1 cellular context compared by ENCODE assay signal in the genomic region with DNA sequence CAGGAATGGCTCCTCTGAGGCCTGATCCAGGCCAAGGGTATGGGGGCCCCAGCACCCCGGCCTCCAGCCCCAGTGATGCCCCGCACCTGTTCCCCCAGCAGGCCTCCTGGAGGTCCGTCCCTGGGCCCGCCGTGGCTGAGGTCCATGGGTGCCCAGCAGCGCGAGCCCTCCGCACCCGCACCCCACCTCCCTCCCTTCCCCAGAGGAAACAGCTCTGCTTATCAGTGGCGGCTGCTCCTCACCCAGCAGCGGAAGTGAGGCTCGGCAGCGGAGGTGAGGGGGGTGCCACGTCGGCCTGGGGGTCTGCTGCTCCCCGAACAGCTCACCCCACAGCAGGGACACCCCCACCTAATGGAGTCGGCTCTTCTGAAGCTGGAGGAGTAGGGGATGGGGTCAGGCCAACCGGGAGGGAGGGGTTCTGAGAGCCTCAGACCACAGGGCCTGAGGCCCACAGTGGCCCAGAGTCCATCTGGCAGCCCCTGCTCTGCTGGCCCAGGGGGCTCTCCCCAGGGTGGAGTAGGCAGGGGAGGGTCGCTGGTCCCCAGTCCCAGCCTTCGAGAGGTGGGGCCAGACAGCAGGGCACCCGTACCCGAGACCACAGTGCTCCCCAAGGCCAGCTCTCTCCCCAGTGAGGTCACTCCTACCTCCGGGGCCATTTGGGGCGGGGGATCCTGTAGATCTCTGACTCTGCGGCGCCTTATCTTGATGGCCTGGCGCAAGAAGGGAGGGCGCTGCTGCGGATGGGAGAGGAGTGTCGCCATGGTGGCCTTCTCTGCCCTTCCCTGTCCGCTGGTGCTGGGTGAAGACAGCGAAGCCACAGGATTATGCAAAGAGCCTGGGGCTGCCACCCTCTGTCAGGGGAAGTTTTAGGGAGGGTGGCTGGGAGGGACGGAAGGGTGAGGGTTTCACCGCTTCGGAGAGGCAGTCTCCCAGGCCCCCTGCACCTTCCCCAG.
TF ChIP-seq lines count a peak whose summit lies in the region.

UNC13D (minus strand) TSS at position 828 of the 953 bp plus-strand sequence; CDS start at position 761, 67 bp downstream.

TF ChIP-seq in HepG2, 621 proteins besides CTCF, POLR2A, EP300 and RAD21 (continued from another document and continues in another):
- TF ChIP-seq, protein P1, sequence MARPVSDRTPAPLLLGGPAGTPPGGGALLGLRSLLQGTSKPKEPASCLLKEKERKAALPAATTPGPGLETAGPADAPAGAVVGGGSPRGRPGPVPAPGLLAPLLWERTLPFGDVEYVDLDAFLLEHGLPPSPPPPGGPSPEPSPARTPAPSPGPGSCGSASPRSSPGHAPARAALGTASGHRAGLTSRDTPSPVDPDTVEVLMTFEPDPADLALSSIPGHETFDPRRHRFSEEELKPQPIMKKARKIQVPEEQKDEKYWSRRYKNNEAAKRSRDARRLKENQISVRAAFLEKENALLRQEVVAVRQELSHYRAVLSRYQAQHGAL (CRISPR knock-in tag; IDR thresholded peaks at IDR 0.05; ENCODE audit: not compliant biosample characterization): no peak
- no peak for TF ChIP-seq JUNB (CRISPR knock-in tag; IDR thresholded peaks at IDR 0.05; ENCODE audit: borderline replicate concordance)
- peak; percentile 66; the same call in 1 of the 2 replicates for TF ChIP-seq ZSCAN31 (CRISPR knock-in tag; IDR thresholded peaks at IDR 0.05; ENCODE audit: low read depth)
- TF ChIP-seq ZFP82 (CRISPR knock-in tag; IDR thresholded peaks at IDR 0.05; ENCODE audit: borderline replicate concordance): peak; percentile 70; the same call in 1 of the 2 replicates
- no peak for TF ChIP-seq THAP8 (CRISPR knock-in tag; IDR thresholded peaks at IDR 0.05; ENCODE audit: borderline replicate concordance)
- no peak for TF ChIP-seq FOXJ3 (CRISPR knock-in tag; IDR thresholded peaks at IDR 0.05; ENCODE audit: borderline replicate concordance)
- peak; percentile 60 for TF ChIP-seq HOXA3 (CRISPR knock-in tag; IDR thresholded peaks at IDR 0.05)
- TF ChIP-seq ZNF530 (CRISPR knock-in tag; IDR thresholded peaks at IDR 0.05; ENCODE audit: low read depth): no peak
- no peak for TF ChIP-seq FOXK1 (CRISPR knock-in tag; IDR thresholded peaks at IDR 0.05; ENCODE audit: borderline replicate concordance, low read depth)
- TF ChIP-seq GLI4 (CRISPR knock-in tag; IDR thresholded peaks at IDR 0.05; ENCODE audit: borderline replicate concordance): peak; percentile 92; the same call in 1 of the 2 replicates
- 0 out of 2 replicates have a peak, but pooled peaks have one; percentile 10 for TF ChIP-seq JUND (CRISPR knock-in tag; IDR thresholded peaks at IDR 0.05)
- TF ChIP-seq, protein P2, sequence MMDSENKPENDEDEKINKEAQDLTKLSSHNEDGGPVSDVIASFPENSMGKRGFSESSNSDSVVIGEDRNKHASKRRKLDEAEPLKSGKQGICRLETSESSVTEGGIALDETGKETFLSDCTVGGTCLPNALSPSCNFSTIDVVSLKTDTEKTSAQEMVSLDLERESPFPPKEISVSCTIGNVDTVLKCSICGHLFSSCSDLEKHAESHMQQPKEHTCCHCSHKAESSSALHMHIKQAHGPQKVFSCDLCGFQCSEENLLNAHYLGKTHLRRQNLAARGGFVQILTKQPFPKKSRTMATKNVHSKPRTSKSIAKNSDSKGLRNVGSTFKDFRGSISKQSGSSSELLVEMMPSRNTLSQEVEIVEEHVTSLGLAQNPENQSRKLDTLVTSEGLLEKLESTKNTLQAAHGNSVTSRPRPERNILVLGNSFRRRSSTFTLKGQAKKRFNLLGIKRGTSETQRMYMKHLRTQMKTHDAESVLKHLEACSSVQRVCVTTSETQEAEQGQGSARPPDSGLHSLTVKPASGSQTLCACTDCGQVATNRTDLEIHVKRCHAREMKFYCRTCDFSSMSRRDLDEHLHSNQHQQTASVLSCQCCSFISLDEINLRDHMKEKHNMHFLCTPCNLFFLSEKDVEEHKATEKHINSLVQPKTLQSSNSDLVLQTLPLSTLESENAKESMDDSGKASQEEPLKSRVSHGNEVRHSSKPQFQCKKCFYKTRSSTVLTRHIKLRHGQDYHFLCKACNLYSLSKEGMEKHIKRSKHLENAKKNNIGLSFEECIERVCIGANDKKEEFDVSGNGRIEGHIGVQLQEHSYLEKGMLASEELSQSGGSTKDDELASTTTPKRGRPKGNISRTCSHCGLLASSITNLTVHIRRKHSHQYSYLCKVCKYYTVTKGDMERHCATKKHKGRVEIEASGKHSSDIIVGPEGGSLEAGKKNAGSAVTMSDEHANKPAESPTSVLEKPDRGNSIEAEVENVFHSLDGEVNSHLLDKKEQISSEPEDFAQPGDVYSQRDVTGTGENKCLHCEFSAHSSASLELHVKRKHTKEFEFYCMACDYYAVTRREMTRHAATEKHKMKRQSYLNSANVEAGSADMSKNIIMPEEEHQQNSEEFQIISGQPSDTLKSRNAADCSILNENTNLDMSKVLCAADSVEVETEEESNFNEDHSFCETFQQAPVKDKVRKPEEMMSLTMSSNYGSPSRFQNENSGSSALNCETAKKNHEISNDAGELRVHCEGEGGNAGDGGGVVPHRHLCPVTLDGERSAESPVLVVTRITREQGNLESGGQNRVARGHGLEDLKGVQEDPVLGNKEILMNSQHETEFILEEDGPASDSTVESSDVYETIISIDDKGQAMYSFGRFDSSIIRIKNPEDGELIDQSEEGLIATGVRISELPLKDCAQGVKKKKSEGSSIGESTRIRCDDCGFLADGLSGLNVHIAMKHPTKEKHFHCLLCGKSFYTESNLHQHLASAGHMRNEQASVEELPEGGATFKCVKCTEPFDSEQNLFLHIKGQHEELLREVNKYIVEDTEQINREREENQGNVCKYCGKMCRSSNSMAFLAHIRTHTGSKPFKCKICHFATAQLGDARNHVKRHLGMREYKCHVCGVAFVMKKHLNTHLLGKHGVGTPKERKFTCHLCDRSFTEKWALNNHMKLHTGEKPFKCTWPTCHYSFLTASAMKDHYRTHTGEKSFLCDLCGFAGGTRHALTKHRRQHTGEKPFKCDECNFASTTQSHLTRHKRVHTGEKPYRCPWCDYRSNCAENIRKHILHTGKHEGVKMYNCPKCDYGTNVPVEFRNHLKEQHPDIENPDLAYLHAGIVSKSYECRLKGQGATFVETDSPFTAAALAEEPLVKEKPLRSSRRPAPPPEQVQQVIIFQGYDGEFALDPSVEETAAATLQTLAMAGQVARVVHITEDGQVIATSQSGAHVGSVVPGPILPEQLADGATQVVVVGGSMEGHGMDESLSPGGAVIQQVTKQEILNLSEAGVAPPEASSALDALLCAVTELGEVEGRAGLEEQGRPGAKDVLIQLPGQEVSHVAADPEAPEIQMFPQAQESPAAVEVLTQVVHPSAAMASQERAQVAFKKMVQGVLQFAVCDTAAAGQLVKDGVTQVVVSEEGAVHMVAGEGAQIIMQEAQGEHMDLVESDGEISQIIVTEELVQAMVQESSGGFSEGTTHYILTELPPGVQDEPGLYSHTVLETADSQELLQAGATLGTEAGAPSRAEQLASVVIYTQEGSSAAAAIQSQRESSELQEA (CRISPR knock-in tag; IDR thresholded peaks at IDR 0.05; ENCODE audit: not compliant biosample characterization): peak; percentile 78
- TF ChIP-seq SIX4 (CRISPR knock-in tag; IDR thresholded peaks at IDR 0.05): no peak
- no peak; the same call in 1 of the 2 replicates for TF ChIP-seq SALL2 (CRISPR knock-in tag; IDR thresholded peaks at IDR 0.05)
- peak; percentile 10; the same call in 1 of the 2 replicates for TF ChIP-seq ZNF691 (CRISPR knock-in tag; IDR thresholded peaks at IDR 0.05; ENCODE audit: borderline replicate concordance, low read depth)
- no peak for TF ChIP-seq ZNF878 (CRISPR knock-in tag; IDR thresholded peaks at IDR 0.05)
- peak; percentile 93 for TF ChIP-seq ZNF687 (CRISPR knock-in tag; IDR thresholded peaks at IDR 0.05)
- no peak for TF ChIP-seq RAD51 (IDR thresholded peaks at IDR 0.05; ENCODE audit: borderline replicate concordance)
- 0 out of 2 replicates have a peak, but pooled peaks have one; percentile 37 for TF ChIP-seq ZNF138 (CRISPR knock-in tag; IDR thresholded peaks at IDR 0.05; ENCODE audit: low read depth)
- peak; percentile 62 for TF ChIP-seq PHF8 (CRISPR knock-in tag; IDR thresholded peaks at IDR 0.05)
- peak; percentile 94 for TF ChIP-seq ZKSCAN5 (CRISPR knock-in tag; IDR thresholded peaks at IDR 0.05)
- TF ChIP-seq GFI1 (CRISPR knock-in tag; IDR thresholded peaks at IDR 0.05; ENCODE audit: borderline replicate concordance): no peak
- TF ChIP-seq GATAD1 (CRISPR knock-in tag; IDR thresholded peaks at IDR 0.05): 0 out of 2 replicates have a peak, but pooled peaks have one; percentile 4
- TF ChIP-seq ZBTB8A (CRISPR knock-in tag; IDR thresholded peaks at IDR 0.05; ENCODE audit: borderline replicate concordance, low read depth): no peak
- TF ChIP-seq ATF7-NPFF (CRISPR knock-in tag; IDR thresholded peaks at IDR 0.05; ENCODE audit: low read depth): no peak
- TF ChIP-seq MEF2D (CRISPR knock-in tag; IDR thresholded peaks at IDR 0.05): peak; percentile 4; the same call in 1 of the 2 replicates
- no peak for TF ChIP-seq ZNF234 (CRISPR knock-in tag; conservative IDR thresholded peaks at IDR 0.05)
- TF ChIP-seq KMT2B (CRISPR knock-in tag; IDR thresholded peaks at IDR 0.05): 0 out of 2 replicates have a peak, but pooled peaks have one; percentile 16
- no peak for TF ChIP-seq ZFAT (CRISPR knock-in tag; conservative IDR thresholded peaks at IDR 0.05)
- TF ChIP-seq KLF16 (CRISPR knock-in tag; IDR thresholded peaks at IDR 0.05): peak; percentile 7 to 48; a peak in 2 of 4 replicates
- TF ChIP-seq, protein P3, sequence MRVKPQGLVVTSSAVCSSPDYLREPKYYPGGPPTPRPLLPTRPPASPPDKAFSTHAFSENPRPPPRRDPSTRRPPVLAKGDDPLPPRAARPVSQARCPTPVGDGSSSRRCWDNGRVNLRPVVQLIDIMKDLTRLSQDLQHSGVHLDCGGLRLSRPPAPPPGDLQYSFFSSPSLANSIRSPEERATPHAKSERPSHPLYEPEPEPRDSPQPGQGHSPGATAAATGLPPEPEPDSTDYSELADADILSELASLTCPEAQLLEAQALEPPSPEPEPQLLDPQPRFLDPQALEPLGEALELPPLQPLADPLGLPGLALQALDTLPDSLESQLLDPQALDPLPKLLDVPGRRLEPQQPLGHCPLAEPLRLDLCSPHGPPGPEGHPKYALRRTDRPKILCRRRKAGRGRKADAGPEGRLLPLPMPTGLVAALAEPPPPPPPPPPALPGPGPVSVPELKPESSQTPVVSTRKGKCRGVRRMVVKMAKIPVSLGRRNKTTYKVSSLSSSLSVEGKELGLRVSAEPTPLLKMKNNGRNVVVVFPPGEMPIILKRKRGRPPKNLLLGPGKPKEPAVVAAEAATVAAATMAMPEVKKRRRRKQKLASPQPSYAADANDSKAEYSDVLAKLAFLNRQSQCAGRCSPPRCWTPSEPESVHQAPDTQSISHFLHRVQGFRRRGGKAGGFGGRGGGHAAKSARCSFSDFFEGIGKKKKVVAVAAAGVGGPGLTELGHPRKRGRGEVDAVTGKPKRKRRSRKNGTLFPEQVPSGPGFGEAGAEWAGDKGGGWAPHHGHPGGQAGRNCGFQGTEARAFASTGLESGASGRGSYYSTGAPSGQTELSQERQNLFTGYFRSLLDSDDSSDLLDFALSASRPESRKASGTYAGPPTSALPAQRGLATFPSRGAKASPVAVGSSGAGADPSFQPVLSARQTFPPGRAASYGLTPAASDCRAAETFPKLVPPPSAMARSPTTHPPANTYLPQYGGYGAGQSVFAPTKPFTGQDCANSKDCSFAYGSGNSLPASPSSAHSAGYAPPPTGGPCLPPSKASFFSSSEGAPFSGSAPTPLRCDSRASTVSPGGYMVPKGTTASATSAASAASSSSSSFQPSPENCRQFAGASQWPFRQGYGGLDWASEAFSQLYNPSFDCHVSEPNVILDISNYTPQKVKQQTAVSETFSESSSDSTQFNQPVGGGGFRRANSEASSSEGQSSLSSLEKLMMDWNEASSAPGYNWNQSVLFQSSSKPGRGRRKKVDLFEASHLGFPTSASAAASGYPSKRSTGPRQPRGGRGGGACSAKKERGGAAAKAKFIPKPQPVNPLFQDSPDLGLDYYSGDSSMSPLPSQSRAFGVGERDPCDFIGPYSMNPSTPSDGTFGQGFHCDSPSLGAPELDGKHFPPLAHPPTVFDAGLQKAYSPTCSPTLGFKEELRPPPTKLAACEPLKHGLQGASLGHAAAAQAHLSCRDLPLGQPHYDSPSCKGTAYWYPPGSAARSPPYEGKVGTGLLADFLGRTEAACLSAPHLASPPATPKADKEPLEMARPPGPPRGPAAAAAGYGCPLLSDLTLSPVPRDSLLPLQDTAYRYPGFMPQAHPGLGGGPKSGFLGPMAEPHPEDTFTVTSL (CRISPR knock-in tag; IDR thresholded peaks at IDR 0.05; ENCODE audit: borderline replicate concordance): 0 out of 2 replicates have a peak, but pooled peaks have one; percentile 22
